Comparison of ENCODE assay signal across 23 cellular contexts in the genomic region with DNA sequence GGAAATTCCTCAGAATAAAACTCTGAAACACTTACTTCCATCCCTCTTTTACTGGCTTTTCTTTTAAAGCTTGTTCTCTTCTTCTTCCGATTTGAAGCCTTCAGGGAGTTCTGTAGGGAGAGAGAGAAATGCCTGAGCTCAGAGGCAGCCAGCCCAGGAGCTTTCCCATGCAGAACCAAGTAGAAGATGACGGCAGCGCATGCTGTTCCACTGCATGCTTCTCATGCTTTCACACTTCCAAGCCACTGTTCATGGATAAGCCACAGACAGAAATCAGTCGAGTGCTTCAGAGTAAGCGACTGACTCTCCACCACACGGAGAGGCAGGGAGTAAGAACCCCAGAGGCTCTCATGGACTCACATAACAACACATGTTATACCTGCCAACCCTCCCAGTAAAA.
DNase-seq lines count a peak whose midpoint lies in the region; TF ChIP-seq lines count a peak whose summit lies in the region.
"Had no signal": no experiment of that assay in that cellular context is flagged by ENCODE, and none has a peak within 500 bp of the region (broad histone marks: within the 10 kb centered on the region; RNA-seq: fewer than 3 reads in every experiment).

No MANE protein-coding gene starts in this region.

- in situ Hi-C loops in astrocyte of the spinal cord (cut with HindIII; ENCODE audit: low sequenced_read_pairs): no loop called here
- in situ Hi-C loops in GM13977 (cut with MboI; ENCODE audit: low pct_unique_long_range_greater_than_20kb, low sequenced_read_pairs, unreplicated experiment): loop anchor here (25.0 kb wide), 1 partner anchor 1128 kb away; no protein-coding TSS in a partner anchor

- H3K4me3 ChIP-seq in AG10803 (ENCODE audit: low read length) (no peak overlapping the region), astrocyte of the spinal cord (ENCODE audit: low read depth, low read length) (no peak overlapping the region), fibroblast of the aortic adventitia (ENCODE audit: low read depth, low read length) (no peak overlapping the region)
- H3K4me3 ChIP-seq: BLaER1 treated with 17β-estradiol and CSF1 and Interleukin-3, amounts not matched to agents 10 nM and 100 nM; sigmoid colon; tibial nerve had no signal

- peak; percentile 24 for DNase-seq in AG10803 (ENCODE audit: low read depth)
- peak; percentile 10 for DNase-seq in astrocyte of the spinal cord (ENCODE audit: low read depth, low spot score)
- peak; percentile 62 for DNase-seq in fibroblast of the aortic adventitia (ENCODE audit: low read depth)
- DNase-seq in mucosa of gallbladder (ENCODE audit: low spot score): peak; percentile 11
- DNase-seq in germinal center (ENCODE audit: low spot score): no peak
- DNase-seq in SIG-M5 treated with dmso at 0.1 percent for 504 hours (lab: John Stamatoyannopoulos, UW; ENCODE audit: unreplicated experiment): no peak
- DNase-seq in GM13977 (ENCODE audit: low spot score): no peak
- no peak for DNase-seq in UCSD-AML1 (lab: John Stamatoyannopoulos, UW; ENCODE audit: unreplicated experiment)
- DNase-seq: activated CD4-positive, alpha-beta memory T cell treated with anti-CD3 and anti-CD28 coated beads, Interleukin-2, amount 10 ng/mL, durations not matched to agents 7 days and 5 days; activated CD8-positive, alpha-beta memory T cell treated with anti-CD3 and anti-CD28 coated beads, Interleukin-2, amount 50 U/mL, for 4 hours; activated naive CD4-positive, alpha-beta T cell treated with anti-CD3 and anti-CD28 coated beads for 36 hours; HCEC 1CT; head of caudate nucleus; IMR-90; kidney; NCI-H1436 treated with DMSO at 0.1 percent for 48 hours; NCI-H2107; NCI-H345; SHP77 treated with DMSO at 0.1 percent for 48 hours; sigmoid colon; stimulated activated CD4-positive, alpha-beta T cell treated with anti-CD3 and anti-CD28 coated beads, Interleukin-4, amount 100 ng/mL, for 1 hour had no signal

- TF ChIP-seq CTCF in AG10803 (conservative IDR thresholded peaks at IDR 0.05; ENCODE audit: low read length) (no peak), astrocyte of the spinal cord (IDR thresholded peaks at IDR 0.05; ENCODE audit: low read depth, low read length) (no peak), fibroblast of the aortic adventitia (IDR thresholded peaks at IDR 0.05; ENCODE audit: insufficient read depth, low read length) (no peak), GM13977 (IDR thresholded peaks at IDR 0.05; ENCODE audit: extremely low read depth, insufficient read depth, missing control alignments) (no peak)

Comparison
In these comparisons a context has a peak if more than half of its experiments do, and no peak if none do; other contexts are left out.
1. DNase-seq: peak in AG10803 (single experiment), astrocyte of the spinal cord (single experiment), fibroblast of the aortic adventitia (single experiment) and mucosa of gallbladder (single experiment); none in germinal center (single experiment), SIG-M5 treated with dmso at 0.1 percent for 504 hours (single experiment), GM13977 (single experiment) and UCSD-AML1 (single experiment).